In genomic region chr9:121675381-121675780, GRCh38 we compare ENCODE assay signal across 1 cellular context.
TF ChIP-seq lines count a peak whose summit lies in the region.

No MANE protein-coding gene starts in this region.

TF ChIP-seq in liver, 16 proteins besides CTCF, POLR2A, EP300 and RAD21 (continued from another document):
- TF ChIP-seq HNF4G (IDR thresholded peaks at IDR 0.05) (no peak), ZBTB33 (IDR thresholded peaks at IDR 0.05) (no peak), HNF4A (conservative IDR thresholded peaks at IDR 0.05) (no peak), TAF1 (conservative IDR thresholded peaks at IDR 0.05) (no peak), JUND (IDR thresholded peaks at IDR 0.05) (no peak), EGR1 (IDR thresholded peaks at IDR 0.05; ENCODE audit: low read depth in 2 of 2) (no peak), MAX (IDR thresholded peaks at IDR 0.05) (no peak), FOXA1 (IDR thresholded peaks at IDR 0.05) (no peak), RXRA (IDR thresholded peaks at IDR 0.05) (no peak), NR2F2 (IDR thresholded peaks at IDR 0.05) (no peak), YY1 (IDR thresholded peaks at IDR 0.05) (no peak), GABPA (IDR thresholded peaks at IDR 0.05 in 1 of 2, conservative IDR thresholded peaks at IDR 0.05 in 1 of 2) (no peak), ATF3 (IDR thresholded peaks at IDR 0.05) (no peak)
